ENCODE assay signal across 1 cellular context in genomic region chr12:107365703-107366102, GRCh38.
TF ChIP-seq lines count a peak whose summit lies in the region.

No MANE protein-coding gene starts in this region.

TF ChIP-seq in HEK293, 187 proteins besides CTCF, POLR2A, EP300 and RAD21 (continued from another document):
- TF ChIP-seq ZBTB11 (tag by site-specific recombination; conservative IDR thresholded peaks at IDR 0.05; ENCODE audit: low read depth), result no peak
- TF ChIP-seq, protein P1, sequence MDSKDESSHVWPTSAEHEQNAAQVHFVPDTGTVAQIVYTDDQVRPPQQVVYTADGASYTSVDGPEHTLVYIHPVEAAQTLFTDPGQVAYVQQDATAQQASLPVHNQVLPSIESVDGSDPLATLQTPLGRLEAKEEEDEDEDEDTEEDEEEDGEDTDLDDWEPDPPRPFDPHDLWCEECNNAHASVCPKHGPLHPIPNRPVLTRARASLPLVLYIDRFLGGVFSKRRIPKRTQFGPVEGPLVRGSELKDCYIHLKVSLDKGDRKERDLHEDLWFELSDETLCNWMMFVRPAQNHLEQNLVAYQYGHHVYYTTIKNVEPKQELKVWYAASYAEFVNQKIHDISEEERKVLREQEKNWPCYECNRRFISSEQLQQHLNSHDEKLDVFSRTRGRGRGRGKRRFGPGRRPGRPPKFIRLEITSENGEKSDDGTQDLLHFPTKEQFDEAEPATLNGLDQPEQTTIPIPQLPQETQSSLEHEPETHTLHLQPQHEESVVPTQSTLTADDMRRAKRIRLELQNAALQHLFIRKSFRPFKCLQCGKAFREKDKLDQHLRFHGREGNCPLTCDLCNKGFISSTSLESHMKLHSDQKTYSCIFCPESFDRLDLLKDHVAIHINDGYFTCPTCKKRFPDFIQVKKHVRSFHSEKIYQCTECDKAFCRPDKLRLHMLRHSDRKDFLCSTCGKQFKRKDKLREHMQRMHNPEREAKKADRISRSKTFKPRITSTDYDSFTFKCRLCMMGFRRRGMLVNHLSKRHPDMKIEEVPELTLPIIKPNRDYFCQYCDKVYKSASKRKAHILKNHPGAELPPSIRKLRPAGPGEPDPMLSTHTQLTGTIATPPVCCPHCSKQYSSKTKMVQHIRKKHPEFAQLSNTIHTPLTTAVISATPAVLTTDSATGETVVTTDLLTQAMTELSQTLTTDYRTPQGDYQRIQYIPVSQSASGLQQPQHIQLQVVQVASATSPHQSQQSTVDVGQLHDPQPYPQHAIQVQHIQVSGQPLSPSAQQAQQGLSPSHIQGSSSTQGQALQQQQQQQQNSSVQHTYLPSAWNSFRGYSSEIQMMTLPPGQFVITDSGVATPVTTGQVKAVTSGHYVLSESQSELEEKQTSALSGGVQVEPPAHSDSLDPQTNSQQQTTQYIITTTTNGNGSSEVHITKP (tag by site-specific recombination; IDR thresholded peaks at IDR 0.05), result no peak
- TF ChIP-seq ZNF561 (tag by site-specific recombination; IDR thresholded peaks at IDR 0.05; ENCODE audit: borderline replicate concordance), result no peak
- TF ChIP-seq GLIS1 (tag by site-specific recombination; IDR thresholded peaks at IDR 0.05), result peak; percentile 92
- TF ChIP-seq ZIC2 (tag by site-specific recombination; IDR thresholded peaks at IDR 0.05), result peak; percentile 53
- TF ChIP-seq ZBTB48 (tag by site-specific recombination; IDR thresholded peaks at IDR 0.05), result no peak
